ENCODE assay signal across 30 cellular contexts in the genomic region with DNA sequence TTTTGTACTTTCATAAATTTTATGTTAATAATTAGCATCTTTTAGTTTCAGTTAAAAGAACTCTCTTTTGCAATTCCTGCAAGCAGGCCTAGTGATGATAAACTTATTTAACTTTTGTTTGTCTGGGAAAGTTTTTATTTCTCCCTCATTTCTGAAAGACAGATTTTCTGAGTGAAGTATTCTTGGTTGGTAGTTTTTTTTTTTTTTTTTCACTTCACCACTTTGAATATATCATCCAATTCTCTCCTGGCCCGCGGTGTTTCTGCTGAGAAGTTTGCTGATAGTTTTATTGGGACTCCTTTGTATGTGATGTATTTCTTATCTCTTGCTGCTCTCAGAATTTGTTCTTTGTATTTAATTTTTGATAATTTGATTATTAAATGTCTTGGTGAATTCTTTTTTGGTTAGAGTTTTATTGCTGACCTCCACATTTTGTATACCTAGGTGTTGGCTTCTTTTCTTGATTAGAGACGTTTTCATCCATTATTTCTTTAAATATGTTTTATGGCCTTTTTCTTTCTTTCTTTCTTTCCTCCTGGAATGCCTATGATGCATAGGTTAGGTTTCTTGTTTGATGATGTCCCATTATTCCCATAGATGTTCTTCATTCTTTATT. TPM values are rescaled to one million over a fixed set of nuclear protein-coding genes. Genes with fewer than 3 reads are reported as not detected.
"Had no signal": no experiment of that assay in that cellular context is flagged by ENCODE, and none has a peak within 500 bp of the region (broad histone marks: within the 10 kb centered on the region; RNA-seq: fewer than 3 reads in every experiment).

No MANE protein-coding gene starts in this region.

- H3K4me3 ChIP-seq: colonic mucosa, esophagus squamous epithelium, gastroesophageal sphincter, heart left ventricle, hepatocyte, left lung, lower lobe of right lung, mucosa of descending colon had no signal

- H3K9me3 ChIP-seq: colonic mucosa had no signal

- H3K27me3 ChIP-seq: colonic mucosa, esophagus squamous epithelium, gastroesophageal sphincter, heart left ventricle, hepatocyte, left lung had no signal

- H3K4me1 ChIP-seq: colonic mucosa, esophagus squamous epithelium, gastroesophageal sphincter, left lung, lower lobe of right lung had no signal

- H3K4me2 ChIP-seq: hepatocyte had no signal

- ATAC-seq: effector memory CD8-positive, alpha-beta T cell; esophagus mucosa; gastroesophageal sphincter; heart left ventricle; left cardiac atrium; left lung; left ventricle myocardium superior; lower lobe of right lung; mucosa of descending colon had no signal

- DNase-seq: colonic mucosa; cortex of kidney; effector CD8-positive, alpha-beta T cell; effector memory CD8-positive, alpha-beta T cell; endodermal cell; erythroblast; esophagus squamous epithelium; foreskin fibroblast; foreskin melanocyte; heart left ventricle; hypothalamus; immature natural killer cell; left cardiac atrium; left lung; left ventricle myocardium superior; lower lobe of right lung; mesenchymal stem cell; mucosa of descending colon; naive B cell had no signal

- H2AFZ ChIP-seq: hepatocyte had no signal

- FAIRE-seq: endometrium, keratinocyte had no signal

- H3K36me3 ChIP-seq: colonic mucosa, esophagus squamous epithelium, gastroesophageal sphincter, heart left ventricle, left lung, lower lobe of right lung had no signal

- H3K79me2 ChIP-seq: hepatocyte had no signal

- H3K27ac ChIP-seq: colonic mucosa, epithelial cell of prostate, esophagus squamous epithelium, gastroesophageal sphincter, heart left ventricle, hepatocyte, left lung, lower lobe of right lung had no signal

RNA-seq across cellular contexts. Expression of a gene that starts 45.9 kb away (rescaled TPM):
- total RNA-seq: colonic mucosa, dermis microvascular lymphatic vessel endothelial cell, endodermal cell, esophagus mucosa, esophagus squamous epithelium, kidney epithelial cell, lower lobe of right lung, lung microvascular endothelial cell, mesenteric fat pad had no signal
- polyA plus RNA-seq: hepatocyte, immature natural killer cell, keratinocyte had no signal

RNA-seq across cellular contexts. Expression of a gene that starts 52.2 kb away (rescaled TPM):
- total RNA-seq: dermis microvascular lymphatic vessel endothelial cell, esophagus mucosa, lung microvascular endothelial cell, myocyte had no signal
- polyA plus RNA-seq: hepatocyte, immature natural killer cell had no signal
